Comparison of ENCODE assay signal across 21 cellular contexts in genomic region chr3:20811631-20812030, GRCh38.
DNase-seq lines count a peak whose midpoint lies in the region; ATAC-seq, FAIRE-seq and TF ChIP-seq lines count a peak whose summit lies in the region.
"Had no signal": no experiment of that assay in that cellular context is flagged by ENCODE, and none has a peak within 500 bp of the region (broad histone marks: within the 10 kb centered on the region; RNA-seq: fewer than 3 reads in every experiment).

No MANE protein-coding gene starts in this region.

- no peaks in the 10 kb centered on the region for H3K36me3 ChIP-seq in astrocyte (ENCODE audit: insufficient read depth, low read length)
- H3K36me3 ChIP-seq: BE2C, HAP-1 had no signal

- intact Hi-C loops in head of caudate nucleus (cut with DNase I) = no loop called here

- H3K4me3 ChIP-seq in astrocyte (ENCODE audit: insufficient read depth, low read depth, low read length) = no peak overlapping the region
- H3K4me3 ChIP-seq: HAP-1 had no signal

- no peaks in the 10 kb centered on the region for H4K20me1 ChIP-seq in astrocyte (ENCODE audit: insufficient read depth, low read length)

- no peaks in the 10 kb centered on the region for H3K9me3 ChIP-seq in astrocyte (ENCODE audit: insufficient read depth, low read depth, low read length)
- H3K9me3 ChIP-seq: BE2C, HAP-1 had no signal

- no peaks in the 10 kb centered on the region for H3K79me2 ChIP-seq in astrocyte (ENCODE audit: insufficient read depth, low read length)

- H3K9ac ChIP-seq in astrocyte (ENCODE audit: low read length) = no peak overlapping the region

- no peaks in the 10 kb centered on the region for H3K27me3 Mint-ChIP-seq in astrocyte (ENCODE audit: low read depth, unreplicated experiment)
- H3K27me3 Mint-ChIP-seq: CD4-positive, alpha-beta memory T cell; IgD-negative memory B cell had no signal

- no peak for ATAC-seq in GM18502 (IDR thresholded peaks at IDR 0.05; ENCODE audit: poor library complexity, unreplicated experiment)
- ATAC-seq: HepG2 had no signal

- peak; percentile 10 for DNase-seq in AG20443 (ENCODE audit: low spot score)
- peak; percentile 13 for DNase-seq in GM04504 (ENCODE audit: low read depth)
- DNase-seq in astrocyte (ENCODE audit: low read depth) = no peak
- no peak for DNase-seq in DMS153 treated with DMSO at 0.1 percent for 48 hours (lab: John Stamatoyannopoulos, UW; ENCODE audit: unreplicated experiment)
- DNase-seq in OCI-M2 (lab: John Stamatoyannopoulos, UW; ENCODE audit: unreplicated experiment) = no peak
- no peak for DNase-seq in head of caudate nucleus
- DNase-seq: ACHN; BE2C; CD4-positive, alpha-beta memory T cell; DMS153; DMS79 treated with DMSO at 0.1 percent for 48 hours; GF-D8; Kasumi-1; KG1 had no signal

- no peak overlapping the region for H2AFZ ChIP-seq in astrocyte (ENCODE audit: low read depth, low read length)

- H3K4me2 ChIP-seq in astrocyte (ENCODE audit: low read length) = no peak overlapping the region

- H3K27me3 ChIP-seq in astrocyte (ENCODE audit: insufficient read depth, low read length) = no peaks in the 10 kb centered on the region
- H3K27me3 ChIP-seq: BE2C had no signal

- TF ChIP-seq CTCF in astrocyte (IDR thresholded peaks at IDR 0.05; ENCODE audit: insufficient read depth, low read depth, low read length) = no peak

- H3K36me3 Mint-ChIP-seq in astrocyte (ENCODE audit: low read depth, unreplicated experiment) = no peaks in the 10 kb centered on the region
- H3K36me3 Mint-ChIP-seq: CD4-positive, alpha-beta memory T cell; IgD-negative memory B cell had no signal

- FAIRE-seq in astrocyte (lab: Jason Lieb, UNC) = peak; percentile 34
- FAIRE-seq: A204.1, GM12892, HepG2 had no signal

- no peaks in the 10 kb centered on the region for H3K4me1 ChIP-seq in astrocyte (ENCODE audit: insufficient read depth, low read length)
- H3K4me1 ChIP-seq: BE2C, HAP-1 had no signal

- H3K4me3 Mint-ChIP-seq in astrocyte (ENCODE audit: unreplicated experiment) = no peak overlapping the region
- H3K4me3 Mint-ChIP-seq: CD4-positive, alpha-beta memory T cell; IgD-negative memory B cell had no signal

- no peaks in the 10 kb centered on the region for H3K4me1 Mint-ChIP-seq in astrocyte (ENCODE audit: low read depth, unreplicated experiment)
- H3K4me1 Mint-ChIP-seq: CD4-positive, alpha-beta memory T cell; IgD-negative memory B cell had no signal

- no peak overlapping the region for H3K27ac ChIP-seq in astrocyte (ENCODE audit: low read depth, low read length)
- H3K27ac ChIP-seq: C4-2B had no signal

- H3K27ac Mint-ChIP-seq in astrocyte (ENCODE audit: unreplicated experiment) = no peak overlapping the region
- H3K27ac Mint-ChIP-seq: CD4-positive, alpha-beta memory T cell; IgD-negative memory B cell had no signal

- no peaks in the 10 kb centered on the region for H3K9me3 Mint-ChIP-seq in astrocyte (ENCODE audit: unreplicated experiment)

Comparison
In these comparisons a context has a peak if more than half of its experiments do, and no peak if none do; other contexts are left out.
1. DNase-seq: peak in AG20443 (single experiment) and GM04504 (single experiment); none in astrocyte (single experiment), DMS153 treated with DMSO at 0.1 percent for 48 hours (single experiment), OCI-M2 (single experiment) and head of caudate nucleus (0 of 42).